ENCODE assay signal across 8 cellular contexts in the genomic region with DNA sequence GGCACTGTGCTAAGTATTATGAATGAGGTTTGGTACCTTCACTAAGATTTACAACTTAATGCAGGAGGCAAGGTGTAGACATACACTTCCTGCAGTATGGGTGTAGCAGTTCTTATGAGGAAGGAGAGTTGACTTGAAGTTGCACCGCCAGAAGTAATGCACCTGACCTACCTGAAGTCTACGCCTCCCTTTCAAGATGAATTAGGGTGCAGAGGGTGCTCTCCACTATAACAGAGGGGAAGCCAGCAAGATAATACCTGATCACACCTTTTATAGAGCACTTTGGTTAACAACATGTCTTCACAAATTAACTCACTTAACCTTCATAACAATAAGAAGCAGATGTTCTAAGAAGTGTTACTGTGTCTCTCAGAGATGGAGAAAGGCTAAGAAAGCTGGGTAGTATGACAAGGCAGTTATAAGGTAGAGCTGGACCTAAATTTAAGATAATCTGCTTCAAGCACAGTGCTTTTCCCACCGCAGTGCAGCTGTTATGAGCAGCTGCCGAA. TPM values are rescaled to one million over a fixed set of nuclear protein-coding genes. Genes with fewer than 3 reads are reported as not detected.
DNase-seq lines count a peak whose midpoint lies in the region; ATAC-seq and TF ChIP-seq lines count a peak whose summit lies in the region.

No MANE protein-coding gene starts in this region.

- H3K9me3 ChIP-seq in heart left ventricle: no peaks in the 10 kb centered on the region
- no peaks in the 10 kb centered on the region for H3K9me3 ChIP-seq in lung (ENCODE audit: control insufficient read depth in 2 of 2, insufficient read depth in 1 of 2, low read length in 1 of 2)
- H3K9me3 ChIP-seq in upper lobe of left lung: no peaks in the 10 kb centered on the region

- in situ Hi-C loops in astrocyte of the spinal cord (cut with HindIII; ENCODE audit: low sequenced_read_pairs): no loop called here

- TF ChIP-seq EP300 in upper lobe of left lung (IDR thresholded peaks at IDR 0.05): no peak

- H3K4me1 ChIP-seq in heart left ventricle: peaks cover 0 to 39% (median 27%) of the 10 kb centered on the region in 12 donors
- H3K4me1 ChIP-seq in lung (ENCODE audit: control insufficient read depth in 2 of 2, insufficient read depth in 2 of 2, low read length in 2 of 2): peaks cover 5 to 7% of the 10 kb centered on the region in 2 donors
- H3K4me1 ChIP-seq in upper lobe of left lung: peaks cover 19 to 29% (median 24%) of the 10 kb centered on the region in 4 donors

- ATAC-seq in heart left ventricle (no peak), left ventricle myocardium superior (no peak), lung (ENCODE audit: insufficient read depth, low FRiP score) (no peak), upper lobe of left lung (ENCODE audit: low FRiP score in 2 of 2) (no peak), GM21786 (IDR thresholded peaks at IDR 0.05; ENCODE audit: unreplicated experiment) (no peak)

- TF ChIP-seq CTCF in heart left ventricle (IDR thresholded peaks at IDR 0.05): no peak
- no peak for TF ChIP-seq CTCF in astrocyte of the spinal cord (IDR thresholded peaks at IDR 0.05; ENCODE audit: low read depth, low read length)
- no peak for TF ChIP-seq CTCF in lung (IDR thresholded peaks at IDR 0.05; ENCODE audit: control extremely low read depth, extremely low read depth)
- TF ChIP-seq CTCF in upper lobe of left lung (IDR thresholded peaks at IDR 0.05): no peak

- H3K36me3 ChIP-seq in heart left ventricle (peaks cover 0 to 6% (median 0%) of the 10 kb centered on the region in 9 donors), lung (ENCODE audit: control insufficient read depth in 2 of 2, insufficient read depth in 2 of 2, low read length in 2 of 2) (no peaks in the 10 kb centered on the region), upper lobe of left lung (no peaks in the 10 kb centered on the region)

- H3K27me3 ChIP-seq in heart left ventricle: no peaks in the 10 kb centered on the region
- H3K27me3 ChIP-seq in lung (ENCODE audit: control insufficient read depth, insufficient read depth): no peaks in the 10 kb centered on the region
- no peaks in the 10 kb centered on the region for H3K27me3 ChIP-seq in upper lobe of left lung

- peak overlapping the region in 11 of 12 donors; percentile 73 to 92 (median 86) for H3K27ac ChIP-seq in heart left ventricle
- peak overlapping the region; percentile 53 to 97 for H3K27ac ChIP-seq in lung (ENCODE audit: low read depth in 1 of 2, low read length in 1 of 2)
- peak overlapping the region; percentile 91 to 97 (median 94) for H3K27ac ChIP-seq in upper lobe of left lung

- TF ChIP-seq POLR2A in heart left ventricle (IDR thresholded peaks at IDR 0.05): no peak
- TF ChIP-seq POLR2A in upper lobe of left lung (IDR thresholded peaks at IDR 0.05): no peak

- intact Hi-C loops in heart left ventricle (cut with DNase I): loop anchor here in 1 of 10 donors (10.0 kb wide), 1 partner anchor 259 kb away; a partner anchor contains a TSS
- intact Hi-C loops in left ventricle myocardium superior (cut with micrococcal nuclease): no loop called here

- WGBS in heart left ventricle, 4 donors: 44 to 50% (median 46%) methylated on average over 4 of the region's 4 CpGs
- WGBS in lung, 2 donors: 46 to 47% methylated on average over 4 of the region's 4 CpGs
- WGBS in upper lobe of left lung, 2 donors: 44 to 50% methylated on average over 4 of the region's 4 CpGs

- H3K4me3 ChIP-seq in heart left ventricle: peak overlapping the region in 11 of 12 donors; percentile 68 to 98 (median 89)
- H3K4me3 ChIP-seq in astrocyte of the spinal cord (ENCODE audit: low read depth, low read length): peak overlapping the region; percentile 83
- H3K4me3 ChIP-seq in lung: no peak overlapping the region
- H3K4me3 ChIP-seq in upper lobe of left lung: peak overlapping the region in 3 of 4 donors; percentile 71 to 83 (median 72)

- no peak for DNase-seq in heart left ventricle
- no peak for DNase-seq in left ventricle myocardium superior
- DNase-seq in astrocyte of the spinal cord (ENCODE audit: low read depth, low spot score): no peak
- DNase-seq in lung (ENCODE audit: low spot score): no peak
- no peak for DNase-seq in upper lobe of left lung
- DNase-seq in AML-193 (lab: John Stamatoyannopoulos, UW): no peak
- DNase-seq in stimulated activated CD4-positive, alpha-beta T cell treated with anti-CD3 and anti-CD28 coated beads, Interleukin-15, amount 100 ng/mL, for 24 hours: no peak

RNA-seq across cellular contexts. Expression of a gene that starts 0.6 kb away (rescaled TPM):
- total RNA-seq in heart left ventricle (100 to 1,000 TPM in 7 of 9 donors, 10 to 100 TPM in 2; 39.8 to 145 (median 128) TPM), left ventricle myocardium superior (124 TPM), lung (10 to 100 TPM; 74.2 to 84.5 TPM), upper lobe of left lung (10 to 100 TPM; 27.9 to 91.3 (median 45.0) TPM)
- polyA plus RNA-seq in heart left ventricle (10 to 100 TPM; 28.4 to 66.4 TPM), lung (10 to 100 TPM; 26.8 to 36.7 TPM)
